ENCODE assay signal across 1 cellular context in the genomic region with DNA sequence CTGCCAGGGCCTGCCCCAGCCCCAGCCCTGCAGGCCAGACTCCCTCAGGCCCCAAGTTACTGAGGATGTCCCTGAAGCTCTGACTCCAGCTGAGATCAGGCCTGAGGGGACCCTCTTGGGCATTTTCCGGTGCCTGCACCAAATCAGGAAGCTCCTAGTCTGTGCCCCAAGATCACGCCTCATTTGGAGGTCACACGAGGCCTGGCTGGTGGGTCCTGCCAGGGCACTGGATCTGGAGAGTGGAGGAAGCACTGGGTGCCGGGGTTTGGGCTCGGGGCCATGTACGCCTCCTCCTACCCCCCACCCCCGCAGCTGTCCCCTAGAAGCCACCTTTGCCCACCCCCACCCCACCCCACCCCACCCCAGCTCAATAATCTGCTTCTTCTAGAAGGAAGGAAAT.
TF ChIP-seq lines count a peak whose summit lies in the region.

No MANE protein-coding gene starts in this region.

TF ChIP-seq in HepG2, 621 proteins besides CTCF, POLR2A, EP300 and RAD21:
- TF ChIP-seq PCBP1 (IDR thresholded peaks at IDR 0.05; ENCODE audit: borderline replicate concordance, low read depth, low read length) (peak; percentile 73; the same call in 1 of the 2 replicates), ZNF800 (CRISPR knock-in tag; IDR thresholded peaks at IDR 0.05) (no peak)
